19 cellular contexts compared by ENCODE assay signal in the genomic region with DNA sequence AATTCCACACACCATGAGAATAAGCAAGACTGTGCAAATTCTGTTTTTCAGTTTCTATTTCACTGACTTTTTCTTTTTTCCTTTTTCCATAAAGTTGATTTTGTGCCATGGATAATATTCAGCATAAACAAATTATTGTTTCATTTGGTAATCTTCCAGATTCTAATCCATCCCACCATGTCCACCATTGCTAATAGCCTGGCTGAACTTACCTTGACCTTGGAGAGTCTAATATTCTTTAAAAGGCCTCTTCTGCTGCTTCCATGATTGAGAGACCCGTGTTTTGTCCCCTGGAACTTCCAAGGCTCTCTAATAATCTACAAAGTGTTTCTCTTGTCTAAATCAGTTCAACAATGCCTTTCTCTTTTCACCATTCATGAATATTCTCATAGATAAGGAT.
A peak's percentile ranks its signal among the peaks of the same experiment; 100 is the strongest.
DNase-seq lines count a peak whose midpoint lies in the region; ATAC-seq and TF ChIP-seq lines count a peak whose summit lies in the region.
"Had no signal": no experiment of that assay in that cellular context is flagged by ENCODE, and none has a peak within 500 bp of the region (broad histone marks: within the 10 kb centered on the region; RNA-seq: fewer than 3 reads in every experiment).

No MANE protein-coding gene starts in this region.

- peaks cover 7% of the 10 kb centered on the region for H3K4me1 Mint-ChIP-seq in neural progenitor cell
- H3K4me1 Mint-ChIP-seq: activated CD4-positive, alpha-beta T cell treated with anti-CD3 and anti-CD28 coated beads for 36 hours; IgD-negative memory B cell; memory B cell; naive thymus-derived CD8-positive, alpha-beta T cell had no signal

- H3K9me3 ChIP-seq in neural progenitor cell (ENCODE audit: low read depth) (no peaks in the 10 kb centered on the region), transverse colon (no peaks in the 10 kb centered on the region)
- H3K9me3 ChIP-seq: gastroesophageal sphincter had no signal

- H3K27me3 ChIP-seq in KMS-11 (ENCODE audit: insufficient read depth, low read depth) (no peaks in the 10 kb centered on the region), neural progenitor cell (no peaks in the 10 kb centered on the region), transverse colon (no peaks in the 10 kb centered on the region)
- H3K27me3 ChIP-seq: gastroesophageal sphincter had no signal

- H3K4me3 Mint-ChIP-seq in neural progenitor cell: no peak overlapping the region
- H3K4me3 Mint-ChIP-seq: activated CD4-positive, alpha-beta T cell treated with anti-CD3 and anti-CD28 coated beads for 36 hours; CD8-positive, alpha-beta T cell; memory B cell; naive thymus-derived CD8-positive, alpha-beta T cell had no signal

- H3K36me3 ChIP-seq in KMS-11 (ENCODE audit: insufficient read depth) (no peaks in the 10 kb centered on the region), neural progenitor cell (no peaks in the 10 kb centered on the region), transverse colon (no peaks in the 10 kb centered on the region)
- H3K36me3 ChIP-seq: gastroesophageal sphincter, spleen had no signal

- 0 out of 2 replicates have a peak overlapping the region, but pooled peaks have one; percentile 5 for H3K4me2 ChIP-seq in KMS-11
- H3K4me2 ChIP-seq in neural progenitor cell: no peak overlapping the region

- 47 to 62% methylated on average over 1 of the region's 1 CpG for WGBS in transverse colon (ENCODE audit: low coverage in 1 of 2), 2 donors

- DNase-seq in coronary artery (ENCODE audit: low spot score): no peak
- DNase-seq in neural progenitor cell (ENCODE audit: low spot score): no peak
- no peak for DNase-seq in transverse colon
- DNase-seq in HPDE6-E6E7 (ENCODE audit: extremely low spot score): no peak
- DNase-seq: activated CD4-positive, alpha-beta T cell treated with anti-CD3 and anti-CD28 coated beads for 36 hours; dermis blood vessel endothelial cell; NCI-H1694; spleen had no signal

- H2AFZ ChIP-seq in KMS-11 (ENCODE audit: low read depth) (no peak overlapping the region), neural progenitor cell (replicated peaks) (no peak overlapping the region)

- no peaks in the 10 kb centered on the region for H3K36me3 Mint-ChIP-seq in neural progenitor cell
- H3K36me3 Mint-ChIP-seq: activated naive CD4-positive, alpha-beta T cell treated with anti-CD3 and anti-CD28 coated beads, Interleukin-2, amount 50 U/mL, for 72 hours; CD8-positive, alpha-beta T cell; IgD-negative memory B cell; memory B cell; naive thymus-derived CD8-positive, alpha-beta T cell had no signal

- no peaks in the 10 kb centered on the region for H4K20me1 ChIP-seq in KMS-11 (ENCODE audit: insufficient read depth)
- no peaks in the 10 kb centered on the region for H4K20me1 ChIP-seq in neural progenitor cell (ENCODE audit: low read depth)

- H3K27ac ChIP-seq in KMS-11 (no peak overlapping the region), coronary artery (peak overlapping the region; percentile 37 to 68), neural progenitor cell (no peak overlapping the region), transverse colon (peak overlapping the region in 3 of 4 donors; percentile 0 to 37 (median 29))
- H3K27ac ChIP-seq: spleen had no signal

- TF ChIP-seq CTCF in KMS-11 (conservative IDR thresholded peaks at IDR 0.05; ENCODE audit: low read depth, low read length) (no peak), coronary artery (IDR thresholded peaks at IDR 0.05) (no peak), neural progenitor cell (IDR thresholded peaks at IDR 0.05) (no peak), transverse colon (IDR thresholded peaks at IDR 0.05) (no peak)

- H3K27ac Mint-ChIP-seq in neural progenitor cell: peak overlapping the region; percentile 93
- H3K27ac Mint-ChIP-seq: activated CD4-positive, alpha-beta T cell treated with anti-CD3 and anti-CD28 coated beads for 36 hours; activated naive CD4-positive, alpha-beta T cell treated with anti-CD3 and anti-CD28 coated beads, Interleukin-2, amount 50 U/mL, for 72 hours; CD8-positive, alpha-beta T cell; memory B cell; progenitor cell of endocrine pancreas had no signal

- H3K4me3 ChIP-seq in KMS-11 (IDR thresholded peaks at IDR 0.05; ENCODE audit: insufficient read depth, low read depth, low read length) (no peak overlapping the region), coronary artery (no peak overlapping the region), neural progenitor cell (no peak overlapping the region), transverse colon (no peak overlapping the region)
- H3K4me3 ChIP-seq: gastroesophageal sphincter, GM12878, spleen had no signal

- H3K9ac ChIP-seq in KMS-11 (no peak overlapping the region), neural progenitor cell (no peak overlapping the region)

- no peak for ATAC-seq in GM21529 (IDR thresholded peaks at IDR 0.05; ENCODE audit: unreplicated experiment)
- no peak for ATAC-seq in HG02840 (IDR thresholded peaks at IDR 0.05; ENCODE audit: low FRiP score, unreplicated experiment)
- ATAC-seq: activated naive CD4-positive, alpha-beta T cell treated with anti-CD3 and anti-CD28 coated beads, Interleukin-2, amount 50 U/mL, for 72 hours; CD8-positive, alpha-beta T cell had no signal

- H3F3A ChIP-seq in neural progenitor cell (ENCODE audit: low read depth): no peaks in the 10 kb centered on the region

- intact Hi-C loops in transverse colon (cut with DNase I; ENCODE audit: low total_unique reads): no loop called here

- in situ Hi-C loops in transverse colon (cut with MboI; ENCODE audit: low pct_ligation_motif_present in 1 of 4, low pct_unique_long_range_greater_than_20kb in 1 of 4, low sequenced_read_pairs in 3 of 4): no loop called here

- H3K4me1 ChIP-seq in KMS-11 (ENCODE audit: low read depth, poor library complexity, severe bottlenecking) (no peaks in the 10 kb centered on the region), neural progenitor cell (no peaks in the 10 kb centered on the region), transverse colon (no peaks in the 10 kb centered on the region)
- H3K4me1 ChIP-seq: spleen had no signal

- TF ChIP-seq EP300 in transverse colon (IDR thresholded peaks at IDR 0.05; ENCODE audit: low read depth): no peak

- peaks cover 6% of the 10 kb centered on the region for H3K9me3 Mint-ChIP-seq in neural progenitor cell
- H3K9me3 Mint-ChIP-seq: activated naive CD4-positive, alpha-beta T cell treated with anti-CD3 and anti-CD28 coated beads, Interleukin-2, amount 50 U/mL, for 72 hours; CD8-positive, alpha-beta T cell had no signal

- H3K27me3 Mint-ChIP-seq in neural progenitor cell (ENCODE audit: insufficient read depth, low read depth): no peaks in the 10 kb centered on the region

- H3K79me2 ChIP-seq in KMS-11 (ENCODE audit: insufficient read depth, low read depth): no peaks in the 10 kb centered on the region
- H3K79me2 ChIP-seq in neural progenitor cell (ENCODE audit: low read depth): no peaks in the 10 kb centered on the region

- TF ChIP-seq POLR2A in transverse colon (IDR thresholded peaks at IDR 0.05): no peak

Comparison
In these comparisons a context has a peak if more than half of its experiments do, and no peak if none do; other contexts are left out.
1. H3K27ac ChIP-seq: peak in coronary artery (2 of 2) and transverse colon (3 of 4); none in KMS-11 (single experiment) and neural progenitor cell (single experiment).